In genomic region chr19:36838784-36839324, GRCh38 we compare ENCODE assay signal across 8 cellular contexts. TPM values are rescaled to one million over a fixed set of nuclear protein-coding genes. Genes with fewer than 3 reads are reported as not detected.
DNase-seq lines count a peak whose midpoint lies in the region; ATAC-seq and TF ChIP-seq lines count a peak whose summit lies in the region.

No MANE protein-coding gene starts in this region.

- POLR2A ChIA-PET in naive thymus-derived CD4-positive, alpha-beta T cell (lab: Charles Lee), result interaction anchor here (0.6 to 7.5 kb wide), 5 partner anchors 11 to 1840 kb away, joined by 3 to 108 read pairs (median 3); partner anchors contain the start of genes ZNF345, ZNF566, ZNF568 and ZNF829

- TF ChIP-seq CTCF in AG09309 (IDR thresholded peaks at IDR 0.05; ENCODE audit: control insufficient read depth, insufficient read depth, low read depth, low read length, missing control alignments) (no peak), coronary artery (IDR thresholded peaks at IDR 0.05) (no peak)

- in situ Hi-C loops in ACHN (cut with HindIII; ENCODE audit: low pct_ligation_motif_present, low pct_unique_long_range_greater_than_20kb, low sequenced_read_pairs), result no loop called here

- H3K9me3 Mint-ChIP-seq in naive thymus-derived CD4-positive, alpha-beta T cell, result peaks cover 6 to 54% (median 35%) of the 10 kb centered on the region in 11 donors

- ATAC-seq in HG03097 (IDR thresholded peaks at IDR 0.05; ENCODE audit: low FRiP score, unreplicated experiment) (peak; percentile 7), GM18909 (IDR thresholded peaks at IDR 0.05; ENCODE audit: poor library complexity, unreplicated experiment) (no peak)
- ATAC-seq in naive thymus-derived CD4-positive, alpha-beta T cell, result no peak

- H3K27me3 Mint-ChIP-seq in naive thymus-derived CD4-positive, alpha-beta T cell, result no peaks in the 10 kb centered on the region

- CTCF ChIA-PET in naive thymus-derived CD4-positive, alpha-beta T cell (lab: Charles Lee), result interaction anchor here (0.8 kb wide), 1 partner anchor 12 kb away, joined by 3 read pairs; the partner anchor contains the start of gene ZNF345

- peaks cover 0 to 21% (median 10%) of the 10 kb centered on the region in 7 donors for H3K4me1 Mint-ChIP-seq in naive thymus-derived CD4-positive, alpha-beta T cell

- H3K36me3 ChIP-seq in naive thymus-derived CD4-positive, alpha-beta T cell (ENCODE audit: control insufficient read depth in 2 of 3, insufficient read depth in 3 of 3, low read length in 3 of 3), result peaks cover 0 to 31% (median 0%) of the 10 kb centered on the region in 3 experiments

- peak overlapping the region; percentile 82 for H3K4me3 ChIP-seq in AG09309 (ENCODE audit: control insufficient read depth, low read depth, low read length)
- peak overlapping the region; percentile 87 for H3K4me3 ChIP-seq in coronary artery
- peak overlapping the region; percentile 92 for H3K4me3 ChIP-seq in naive thymus-derived CD4-positive, alpha-beta T cell (ENCODE audit: low read length)

- peaks cover 16 to 53% (median 51%) of the 10 kb centered on the region in 5 donors for H3K36me3 Mint-ChIP-seq in naive thymus-derived CD4-positive, alpha-beta T cell

- no peak for DNase-seq in AG09309 (ENCODE audit: low read depth)
- no peak for DNase-seq in coronary artery (ENCODE audit: low spot score)
- DNase-seq in naive thymus-derived CD4-positive, alpha-beta T cell, result peak in 3 of 9 donors; percentile 0 to 9 (median 9)
- no peak for DNase-seq in ACHN
- no peak for DNase-seq in NCI-H510A (lab: John Stamatoyannopoulos, UW)
- DNase-seq in NCI-H69 (lab: John Stamatoyannopoulos, UW), result no peak

- H3K4me1 ChIP-seq in naive thymus-derived CD4-positive, alpha-beta T cell (ENCODE audit: control insufficient read depth in 2 of 2, insufficient read depth in 2 of 2, low read length in 2 of 2), result peaks cover 6 to 11% of the 10 kb centered on the region in 2 donors

- intact Hi-C loops in naive thymus-derived CD4-positive, alpha-beta T cell (cut with micrococcal nuclease), result loop anchor here (1.0 to 10.0 kb wide), 19 partner anchors 11 to 816 kb away; partner anchors contain the start of genes ZNF260 (in 2 of the 2), ZNF345 (in 2 of the 2), ZNF420 (in 2 of the 2) and ZNF461 (in 2 of the 2)

- H3K4me3 Mint-ChIP-seq in naive thymus-derived CD4-positive, alpha-beta T cell, result no peak overlapping the region

- no peaks in the 10 kb centered on the region for H3K27me3 ChIP-seq in naive thymus-derived CD4-positive, alpha-beta T cell (ENCODE audit: control insufficient read depth in 2 of 2, insufficient read depth in 2 of 2, low read length in 2 of 2)

- peak overlapping the region; percentile 84 to 93 for H3K27ac ChIP-seq in coronary artery
- peak overlapping the region; percentile 92 for H3K27ac ChIP-seq in naive thymus-derived CD4-positive, alpha-beta T cell (ENCODE audit: low read depth, low read length)

- peak overlapping the region in 5 of 9 donors; percentile 39 to 65 (median 51) for H3K27ac Mint-ChIP-seq in naive thymus-derived CD4-positive, alpha-beta T cell

- H3K9me3 ChIP-seq in naive thymus-derived CD4-positive, alpha-beta T cell (ENCODE audit: control insufficient read depth in 2 of 3, low read length in 3 of 3), result peaks cover 0 to 33% (median 4%) of the 10 kb centered on the region in 3 experiments

RNA-seq across cellular contexts. Expression of gene ZNF790, which starts 0.7 kb away (rescaled TPM):
- 10 to 100 TPM in 2 of 5 experiments, 1 to 10 TPM in 3; 2.6 to 14.4 (median 7.3) TPM for total RNA-seq in naive thymus-derived CD4-positive, alpha-beta T cell
- polyA plus RNA-seq in naive thymus-derived CD4-positive, alpha-beta T cell, result 1 to 10 TPM; 6.2 to 7.6 TPM

RNA-seq across cellular contexts. Expression of gene ZNF345, which starts 11.8 kb away (rescaled TPM):
- 10 to 100 TPM in 2 of 5 experiments, 1 to 10 TPM in 3; 6.8 to 18.2 (median 7.8) TPM for total RNA-seq in naive thymus-derived CD4-positive, alpha-beta T cell
- polyA plus RNA-seq in naive thymus-derived CD4-positive, alpha-beta T cell, result 10 to 100 TPM in 1 of 2 donors, 1 to 10 TPM in 1; 10.0 to 11.8 TPM
